22 cellular contexts compared by ENCODE assay signal in genomic region chr2:14321357-14321756, GRCh38.
DNase-seq lines count a peak whose midpoint lies in the region; ATAC-seq, FAIRE-seq and TF ChIP-seq lines count a peak whose summit lies in the region.
"Had no signal": no experiment of that assay in that cellular context is flagged by ENCODE, and none has a peak within 500 bp of the region (broad histone marks: within the 10 kb centered on the region; RNA-seq: fewer than 3 reads in every experiment).

No MANE protein-coding gene starts in this region.

- H2BK5ac ChIP-seq in IMR-90 (ENCODE audit: low read depth, low read length, poor library complexity, severe bottlenecking) (no peak overlapping the region), H1 (ENCODE audit: low read depth, low read length) (no peak overlapping the region)

- H2BK120ac ChIP-seq in IMR-90 (ENCODE audit: low read depth, low read length) = no peak overlapping the region
- H2BK120ac ChIP-seq in H1 (replicated peaks; ENCODE audit: low read depth, low read length) = no peak overlapping the region

- no peak overlapping the region for H3K4ac ChIP-seq in IMR-90 (ENCODE audit: low read depth, low read length)
- no peak overlapping the region for H3K4ac ChIP-seq in H1 (replicated peaks; ENCODE audit: insufficient read length, low read depth, low read length)

- H2BK12ac ChIP-seq in H1 (ENCODE audit: low read depth, low read length) = no peak overlapping the region

- H4K5ac ChIP-seq in IMR-90 (ENCODE audit: low read depth, low read length) = no peak overlapping the region
- H4K5ac ChIP-seq in H1 (ENCODE audit: insufficient read length, low read depth, low read length) = no peak overlapping the region

- no peaks in the 10 kb centered on the region for H3K23me2 ChIP-seq in H1 (ENCODE audit: low read depth, low read length)

- TF ChIP-seq POLR2A in IMR-90 (IDR thresholded peaks at IDR 0.05; ENCODE audit: low read depth, low read length) = no peak
- no peak for TF ChIP-seq POLR2A in H1 (IDR thresholded peaks at IDR 0.05; ENCODE audit: control extremely low read depth in 1 of 2, low read depth in 2 of 2, low read length in 2 of 2)

- H3K18ac ChIP-seq in IMR-90 (ENCODE audit: low read depth, low read length) (no peak overlapping the region), H1 (ENCODE audit: extremely low read depth, low read length) (no peak overlapping the region)

- in situ Hi-C loops in IMR-90 (cut with MboI; ENCODE audit: low sequenced_read_pairs) (no loop called here), HAP-1 (cut with MboI; ENCODE audit: low sequenced_read_pairs) (no loop called here)

- no peak for TF ChIP-seq EP300 in H1 (IDR thresholded peaks at IDR 0.05; ENCODE audit: borderline replicate concordance in 1 of 2, low read depth in 2 of 2, low read length in 2 of 2)

- H3K14ac ChIP-seq in IMR-90 (replicated peaks; ENCODE audit: low read depth, low read length) (no peak overlapping the region), H1 (ENCODE audit: insufficient read length) (no peak overlapping the region)

- TF ChIP-seq RAD21 in IMR-90 (IDR thresholded peaks at IDR 0.05; ENCODE audit: low read length) (no peak), H1 (IDR thresholded peaks at IDR 0.05 in 1 of 2, conservative IDR thresholded peaks at IDR 0.05 in 1 of 2; ENCODE audit: low read depth in 2 of 2, low read length in 2 of 2) (no peak)

- no peak overlapping the region for H3K27ac ChIP-seq in ACC112 (ENCODE audit: low read depth, low read length)
- no peak overlapping the region for H3K27ac ChIP-seq in IMR-90 (ENCODE audit: insufficient read depth, low read length)
- no peak overlapping the region for H3K27ac ChIP-seq in H1 (ENCODE audit: low read depth, low read length)
- H3K27ac ChIP-seq: BLaER1 treated with 17β-estradiol and CSF1 and Interleukin-3, amounts not matched to agents 10 nM and 100 nM had no signal

- no peaks in the 10 kb centered on the region for H3K36me3 ChIP-seq in ACC112 (ENCODE audit: insufficient read depth, low read length)
- H3K36me3 ChIP-seq in IMR-90 (ENCODE audit: control insufficient read depth, insufficient read depth, low read length) = no peaks in the 10 kb centered on the region
- H3K36me3 ChIP-seq in H1 (ENCODE audit: control insufficient read depth in 2 of 4, insufficient read depth in 4 of 4, low read length in 3 of 4) = no peaks in the 10 kb centered on the region
- H3K36me3 ChIP-seq in HAP-1 (replicated peaks) = no peaks in the 10 kb centered on the region
- no peaks in the 10 kb centered on the region for H3K36me3 ChIP-seq in MG63
- H3K36me3 ChIP-seq: BE2C; BLaER1 treated with 17β-estradiol and CSF1 and Interleukin-3, amounts not matched to agents 10 nM and 100 nM had no signal

- no peak overlapping the region for H4K91ac ChIP-seq in IMR-90 (ENCODE audit: insufficient read depth, low read depth, low read length)
- no peak overlapping the region for H4K91ac ChIP-seq in H1 (replicated peaks; ENCODE audit: insufficient read length, low read length)

- TF ChIP-seq CTCF in IMR-90 (conservative IDR thresholded peaks at IDR 0.05; ENCODE audit: low read depth, low read length) = no peak
- no peak for TF ChIP-seq CTCF in H1 (IDR thresholded peaks at IDR 0.05; ENCODE audit: control extremely low read depth in 1 of 3, insufficient read depth in 1 of 3, low read depth in 1 of 3, low read length in 3 of 3)

- H3K79me1 ChIP-seq in IMR-90 (ENCODE audit: low read depth in 1 of 2, low read length in 2 of 2) (no peaks in the 10 kb centered on the region), H1 (ENCODE audit: low read depth, low read length) (no peaks in the 10 kb centered on the region)

- H3K79me2 ChIP-seq in ACC112 (ENCODE audit: control insufficient read depth, insufficient read depth, low read length, unreplicated experiment) (no peaks in the 10 kb centered on the region), H1 (ENCODE audit: control insufficient read depth in 1 of 2, insufficient read depth in 2 of 2, low read length in 2 of 2) (no peaks in the 10 kb centered on the region)

- no peak overlapping the region for H3K9ac ChIP-seq in IMR-90 (ENCODE audit: low read depth, low read length)
- no peak overlapping the region for H3K9ac ChIP-seq in H1 (replicated peaks in 1 of 4; ENCODE audit: extremely low read depth in 1 of 4, low read depth in 3 of 4, low read length in 3 of 4)
- H3K9ac ChIP-seq: BLaER1 treated with 17β-estradiol and CSF1 and Interleukin-3, amounts not matched to agents 10 nM and 100 nM had no signal

- H3K56ac ChIP-seq in IMR-90 (ENCODE audit: extremely low read depth, insufficient read depth, low read length) = no peak overlapping the region
- H3K56ac ChIP-seq in H1 (replicated peaks; ENCODE audit: insufficient read length, low read depth, low read length) = no peak overlapping the region

- H3K4me1 ChIP-seq in ACC112 (ENCODE audit: control insufficient read depth, insufficient read depth, low read length, unreplicated experiment) (no peaks in the 10 kb centered on the region), IMR-90 (ENCODE audit: control insufficient read depth, insufficient read depth, low read length) (no peaks in the 10 kb centered on the region), H1 (replicated peaks in 1 of 4; ENCODE audit: control insufficient read depth in 3 of 4, insufficient read depth in 4 of 4, low read length in 3 of 4) (no peaks in the 10 kb centered on the region), HAP-1 (no peaks in the 10 kb centered on the region)
- H3K4me1 ChIP-seq: BE2C; BLaER1 treated with 17β-estradiol and CSF1 and Interleukin-3, amounts not matched to agents 10 nM and 100 nM had no signal

- H2AFZ ChIP-seq in ACC112 (ENCODE audit: low read length, unreplicated experiment) = peak overlapping the region; percentile 59
- no peak overlapping the region for H2AFZ ChIP-seq in IMR-90 (replicated peaks; ENCODE audit: low read length, poor library complexity)
- 0 out of 2 replicates have a peak overlapping the region, but pooled peaks have one; percentile 15 for H2AFZ ChIP-seq in H1 (ENCODE audit: low read length)

- POLR2A ChIA-PET in IMR-90 (lab: Charles Lee; ENCODE audit: unreplicated experiment) = no interaction called here
- POLR2A ChIA-PET in H1 (lab: Charles Lee; ENCODE audit: partially characterized antibody) = no interaction called here

- H3K23ac ChIP-seq in IMR-90 (ENCODE audit: low read depth, low read length) (no peak overlapping the region), H1 (ENCODE audit: insufficient read length) (no peak overlapping the region)

- H3K4me2 ChIP-seq in IMR-90 (ENCODE audit: low read depth, low read length) (no peak overlapping the region), H1 (ENCODE audit: insufficient read depth in 1 of 2, low read depth in 2 of 2, low read length in 2 of 2) (no peak overlapping the region)
- H3K4me2 ChIP-seq: BLaER1 treated with 17β-estradiol and CSF1 and Interleukin-3, amounts not matched to agents 10 nM and 100 nM had no signal

- no peak overlapping the region for H4K8ac ChIP-seq in IMR-90 (ENCODE audit: low read depth in 2 of 2, low read length in 2 of 2)
- H4K8ac ChIP-seq in H1 (ENCODE audit: extremely low read depth, insufficient read depth, low read length) = no peak overlapping the region

- H2AK9ac ChIP-seq in IMR-90 (replicated peaks; ENCODE audit: low read depth, low read length, poor library complexity) = no peak overlapping the region

- intact Hi-C loops in IMR-90 (cut with micrococcal nuclease) = no loop called here

- H2BK20ac ChIP-seq in IMR-90 (ENCODE audit: low read depth, low read length) (no peak overlapping the region), H1 (ENCODE audit: low read length) (no peak overlapping the region)

- H4K20me1 ChIP-seq in IMR-90 (ENCODE audit: insufficient read depth, low read length) = no peaks in the 10 kb centered on the region
- no peaks in the 10 kb centered on the region for H4K20me1 ChIP-seq in H1 (replicated peaks in 1 of 2; ENCODE audit: control insufficient read depth in 1 of 2, insufficient read depth in 2 of 2, low read length in 2 of 2)
- H4K20me1 ChIP-seq: BLaER1 treated with 17β-estradiol and CSF1 and Interleukin-3, amounts not matched to agents 10 nM and 100 nM had no signal

- no CpG with 5 or more reads among the region's 4 CpGs for WGBS in IMR-90 (ENCODE audit: extremely low coverage in 2 of 2, insufficient read length in 1 of 2), 2 experiments
- WGBS in H1 (ENCODE audit: extremely low coverage in 1 of 2, insufficient coverage in 1 of 2, insufficient read length in 1 of 2, insufficient replicate concordance in 2 of 2, low coverage in 1 of 2, low lambda C conversion rate in 2 of 2, missing lambda C conversion rate in 1 of 2), 2 experiments = 77% methylated on average over 4 of the region's 4 CpGs; no CpG with 5 or more reads in 1 of the 2 experiments

- H2AK5ac ChIP-seq in IMR-90 (ENCODE audit: low read depth, low read length) = no peak overlapping the region
- no peak overlapping the region for H2AK5ac ChIP-seq in H1 (ENCODE audit: low read depth, low read length)

- no peak overlapping the region for H2BK15ac ChIP-seq in IMR-90 (ENCODE audit: low read depth, low read length)
- H2BK15ac ChIP-seq in H1 (ENCODE audit: low read length) = no peak overlapping the region

- H3K4me3 ChIP-seq in ACC112 (ENCODE audit: low read depth, low read length) (no peak overlapping the region), IMR-90 (ENCODE audit: insufficient read depth, low read depth, low read length) (no peak overlapping the region), H1 (ENCODE audit: extremely low read depth in 1 of 4, insufficient read depth in 2 of 4, low read depth in 3 of 4, low read length in 4 of 4) (no peak overlapping the region), HAP-1 (no peak overlapping the region), MG63 (no peak overlapping the region)
- H3K4me3 ChIP-seq: BLaER1 treated with 17β-estradiol and CSF1 and Interleukin-3, amounts not matched to agents 10 nM and 100 nM; GM12878 had no signal

- H3K9me3 ChIP-seq in IMR-90 (ENCODE audit: control insufficient read depth, insufficient read depth, low read length) = peaks cover 5% of the 10 kb centered on the region; the same call in 1 of the 2 replicates
- no peaks in the 10 kb centered on the region for H3K9me3 ChIP-seq in H1 (ENCODE audit: insufficient read depth in 2 of 2, low read depth in 1 of 2, low read length in 1 of 2)
- no peaks in the 10 kb centered on the region for H3K9me3 ChIP-seq in HAP-1
- no peaks in the 10 kb centered on the region for H3K9me3 ChIP-seq in MG63
- H3K9me3 ChIP-seq: BE2C; BLaER1 treated with 17β-estradiol and CSF1 and Interleukin-3, amounts not matched to agents 10 nM and 100 nM had no signal

- DNase-seq in IMR-90 (no peak), H1 (ENCODE audit: low read depth in 1 of 2, low spot score in 2 of 2) (no peak), HAP-1 (ENCODE audit: low spot score in 2 of 2) (no peak), MG63 (no peak)
- no peak for DNase-seq in stimulated activated CD4-positive, alpha-beta T cell treated with anti-CD3 and anti-CD28 coated beads, Interleukin-2, amount 100 ng/mL, for 48 hours
- DNase-seq: ACHN; AML-193; BE2C; CD4-positive, alpha-beta T cell; CD8-positive, alpha-beta memory T cell; DMS 273 treated with DMSO at 0.1 percent for 48 hours; DMS79; EL; GDM1; GOT3; H7 had no signal

- no peaks in the 10 kb centered on the region for H3K9me1 ChIP-seq in IMR-90 (ENCODE audit: insufficient read depth, low read length)

- dilution Hi-C loops in IMR-90 (cut with HindIII; ENCODE audit: low sequenced_read_pairs, unreplicated experiment) = no loop called here

- FAIRE-seq in H1 (lab: Jason Lieb, UNC) = no peak
- FAIRE-seq: D721Med, GM12878, GM19239 had no signal

- CTCF ChIA-PET in IMR-90 (lab: Yijun Ruan, JAX) = no interaction called here
- CTCF ChIA-PET in H1 (lab: Charles Lee; ENCODE audit: partially characterized antibody) = interaction anchor here (1.0 kb wide), 1 partner anchor 29 kb away, joined by 3 read pairs; no protein-coding TSS in a partner anchor

- H3K27me3 ChIP-seq in ACC112 (ENCODE audit: insufficient read depth, low read length) (no peaks in the 10 kb centered on the region), IMR-90 (ENCODE audit: control insufficient read depth, insufficient read depth, low read length) (no peaks in the 10 kb centered on the region), H1 (replicated peaks in 1 of 4; ENCODE audit: control insufficient read depth in 3 of 4, extremely low read depth in 1 of 4, insufficient read depth in 3 of 4, low read length in 3 of 4) (no peaks in the 10 kb centered on the region), HAP-1 (ENCODE audit: low read depth) (no peaks in the 10 kb centered on the region), MG63 (no peaks in the 10 kb centered on the region; the same call in 1 of the 2 replicates)
- H3K27me3 ChIP-seq: BLaER1 treated with 17β-estradiol and CSF1 and Interleukin-3, amounts not matched to agents 10 nM and 100 nM had no signal

- no TSS peak for BruUV-seq in IMR-90 (replicated peaks; lab: Mats Ljungman, UMichigan)

- no peak for ATAC-seq in IMR-90 (ENCODE audit: low read depth)
- ATAC-seq: GM12878, HCT116 had no signal
